Comparison of ENCODE assay signal across 1 cellular context in genomic region chr2:19883971-19884720, GRCh38.
TF ChIP-seq lines count a peak whose summit lies in the region.

No MANE protein-coding gene starts in this region.

TF ChIP-seq in IMR-90, 13 proteins besides CTCF, POLR2A, EP300 and RAD21 (continued from another document):
- TF ChIP-seq USF2 (IDR thresholded peaks at IDR 0.05; ENCODE audit: low read depth, low read length) (no peak), SMC3 (IDR thresholded peaks at IDR 0.05; ENCODE audit: low read depth, low read length) (no peak), MAFK (IDR thresholded peaks at IDR 0.05; ENCODE audit: low read depth, low read length) (no peak), BHLHE40 (IDR thresholded peaks at IDR 0.05; ENCODE audit: low read depth, low read length) (no peak), FOS (IDR thresholded peaks at IDR 0.05; ENCODE audit: low read depth, low read length) (no peak), RFX5 (IDR thresholded peaks at IDR 0.05; ENCODE audit: low read depth, low read length) (no peak)
